28 cellular contexts compared by ENCODE assay signal in the genomic region with DNA sequence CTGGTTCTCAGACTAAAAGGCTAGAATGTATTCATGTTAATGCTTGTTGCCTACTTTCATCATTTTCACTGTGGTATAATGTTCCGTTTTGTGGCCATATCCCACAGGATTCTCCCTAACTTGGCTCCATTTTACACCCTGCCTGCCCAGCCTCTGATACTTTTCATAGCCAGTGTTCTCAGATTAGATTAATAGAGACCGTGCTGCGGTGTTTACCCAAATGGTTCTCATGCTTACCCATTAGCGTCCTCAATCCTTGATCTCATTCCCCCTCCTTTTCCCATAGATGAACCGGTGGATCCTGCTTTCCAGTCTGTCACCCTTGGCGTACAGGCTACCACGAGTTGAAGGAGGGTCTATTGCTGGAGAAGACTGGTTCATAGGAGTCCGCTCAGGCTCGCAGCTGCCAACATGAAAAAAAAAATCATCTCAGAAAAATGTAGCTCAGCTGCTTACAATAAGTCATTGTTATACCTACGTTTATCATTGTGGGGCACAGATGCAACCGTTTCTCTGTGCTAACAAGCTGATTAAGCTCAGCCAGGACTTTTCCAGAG.
"Had no signal": no experiment of that assay in that cellular context is flagged by ENCODE, and none has a peak within 500 bp of the region (broad histone marks: within the 10 kb centered on the region; RNA-seq: fewer than 3 reads in every experiment).

No MANE protein-coding gene starts in this region.

- H3K27ac ChIP-seq: ascending aorta, brain microvascular endothelial cell, gastroesophageal sphincter, hepatocyte, left ventricle myocardium inferior, ovary, psoas muscle, right atrium auricular region, thoracic aorta, uterus had no signal

- H3K79me2 ChIP-seq: hepatocyte had no signal

- H3K4me3 ChIP-seq: ascending aorta, gastroesophageal sphincter, hepatocyte, left ventricle myocardium inferior, lung, mucosa of descending colon, ovary, psoas muscle, right atrium auricular region, thoracic aorta, uterus had no signal

- H3K4me2 ChIP-seq: hepatocyte had no signal

- H3K27me3 ChIP-seq: ascending aorta, brain microvascular endothelial cell, hepatocyte, ovary, right atrium auricular region, uterus had no signal

- H2AFZ ChIP-seq: hepatocyte had no signal

- ATAC-seq: gastroesophageal sphincter; mucosa of descending colon; naive thymus-derived CD4-positive, alpha-beta T cell; psoas muscle; stimulated activated naive CD8-positive, alpha-beta T cell treated with anti-CD3 and anti-CD28 coated beads, Interleukin-15, Interleukin-2, amounts not matched to agents 100 U/mL and 50 U/mL, for 24 hours; T-cell had no signal

- H3K4me1 ChIP-seq: ascending aorta, gastroesophageal sphincter, left ventricle myocardium inferior, psoas muscle, right atrium auricular region, uterus had no signal

- DNase-seq: activated CD4-positive, alpha-beta memory T cell treated with anti-CD3 and anti-CD28 coated beads for 36 hours; activated CD4-positive, alpha-beta T cell treated with anti-CD3 and anti-CD28 coated beads for 48 hours; activated CD4-positive, CD25-positive, alpha-beta regulatory T cell; activated CD8-positive, alpha-beta memory T cell treated with anti-CD3 and anti-CD28 coated beads, Interleukin-2, amount 50 U/mL, for 48 hours; activated gamma-delta T cell; activated naive CD4-positive, alpha-beta T cell treated with anti-CD3 and anti-CD28 coated beads, Interleukin-2, amount 10 ng/mL, durations not matched to agents 7 days and 5 days; activated naive CD8-positive, alpha-beta T cell treated with anti-CD3 and anti-CD28 coated beads, Interleukin-2, amount 10 ng/mL, durations not matched to agents 7 days and 5 days; activated T-cell treated with anti-CD3 and anti-CD28 coated beads, Interleukin-2, amount 50 U/mL, for 24 hours; brain microvascular endothelial cell; central memory CD4-positive, alpha-beta T cell; effector CD4-positive, alpha-beta T cell; islet precursor cell; left ventricle myocardium inferior; mucosa of descending colon; naive thymus-derived CD4-positive, alpha-beta T cell; ovary; psoas muscle; stimulated activated CD4-positive, alpha-beta T cell treated with anti-CD3 and anti-CD28 coated beads, Interleukin-12 subunit alpha, Interleukin-12 subunit beta, amount 100 ng/mL, for 4 hours; stimulated activated CD4-positive, alpha-beta T cell treated with anti-CD3 and anti-CD28 coated beads, Interleukin-4, amount 100 ng/mL, for 1 hour; stimulated activated naive CD8-positive, alpha-beta T cell treated with anti-CD3 and anti-CD28 coated beads, Interleukin-15, Interleukin-2, amounts not matched to agents 100 U/mL and 50 U/mL, for 24 hours; T-cell; uterus had no signal

- H3K36me3 ChIP-seq: ascending aorta, brain microvascular endothelial cell, gastroesophageal sphincter, left ventricle myocardium inferior, ovary, right atrium auricular region, thoracic aorta, uterus had no signal

- H3K9me3 ChIP-seq: ascending aorta, gastroesophageal sphincter, mucosa of descending colon, ovary, thoracic aorta, uterus had no signal
